In genomic region chr12:93198086-93198485, GRCh38 we compare ENCODE assay signal across 9 cellular contexts.
A peak's percentile ranks its signal among the peaks of the same experiment; 100 is the strongest.
DNase-seq lines count a peak whose midpoint lies in the region; ATAC-seq and TF ChIP-seq lines count a peak whose summit lies in the region.
"Had no signal": no experiment of that assay in that cellular context is flagged by ENCODE, and none has a peak within 500 bp of the region (broad histone marks: within the 10 kb centered on the region; RNA-seq: fewer than 3 reads in every experiment).

No MANE protein-coding gene starts in this region.

- POLR2A ChIA-PET in GM10248 (lab: Yijun Ruan, JAX): no interaction called here

- peak; percentile 64 for DNase-seq in GM03348 (ENCODE audit: low spot score)
- DNase-seq in RPMI7951 (ENCODE audit: low read depth): peak; percentile 87
- peak; percentile 43 for DNase-seq in fibroblast of peridontal ligament (ENCODE audit: extremely low read depth)
- DNase-seq in renal cortical epithelial cell (ENCODE audit: low read depth): peak; percentile 97
- DNase-seq in OCI-M2 (lab: John Stamatoyannopoulos, UW; ENCODE audit: unreplicated experiment): no peak
- no peak for DNase-seq in T-helper 1 cell
- DNase-seq in GM10248 (ENCODE audit: extremely low spot score): no peak
- DNase-seq: activated CD4-positive, alpha-beta T cell treated with anti-CD3 and anti-CD28 coated beads for 4 hours had no signal

- TF ChIP-seq CTCF in GM10248 (IDR thresholded peaks at IDR 0.05; ENCODE audit: control extremely low read depth, extremely low read depth, low read depth, missing control alignments): no peak

- no peak for ATAC-seq in GM18873 (IDR thresholded peaks at IDR 0.05; ENCODE audit: low FRiP score, unreplicated experiment)

- CTCF ChIA-PET in GM10248 (lab: Yijun Ruan, JAX): interaction anchor here (1.3 kb wide), 1 partner anchor 100 kb away, joined by 4 read pairs; no protein-coding TSS in a partner anchor

Comparison
In these comparisons a context has a peak if more than half of its experiments do, and no peak if none do; other contexts are left out.
1. DNase-seq: peak in GM03348 (single experiment), RPMI7951 (single experiment), fibroblast of peridontal ligament (single experiment) and renal cortical epithelial cell (single experiment); none in OCI-M2 (single experiment), T-helper 1 cell (0 of 5) and GM10248 (single experiment).